Comparison of ENCODE assay signal across 27 cellular contexts in genomic region chr19:33863436-33863835, GRCh38.
"Had no signal": no experiment of that assay in that cellular context is flagged by ENCODE, and none has a peak within 500 bp of the region (broad histone marks: within the 10 kb centered on the region; RNA-seq: fewer than 3 reads in every experiment).

No MANE protein-coding gene starts in this region.

- H3K36me3 Mint-ChIP-seq: naive B cell; natural killer cell; neural progenitor cell; stimulated activated memory B cell treated with anti-CD40 and anti-IgM and Interleukin-4, amounts not matched to agents 10 μg/mL and 1 μg/mL and 100 μg/mL, for 72 hours had no signal

- DNase-seq: naive B cell; natural killer cell; occipital lobe; ovary; psoas muscle; right cardiac atrium; right lobe of liver; sigmoid colon; small intestine; stimulated activated CD4-positive, alpha-beta T cell treated with anti-CD3 and anti-CD28 coated beads, Interleukin-12 subunit alpha, Interleukin-12 subunit beta, amount 100 ng/mL, for 4 hours; stimulated activated CD4-positive, alpha-beta T cell treated with anti-CD3 and anti-CD28 coated beads, Interleukin-1b, Interleukin-23, amount 100 ng/mL, for 48 hours; stimulated activated CD4-positive, alpha-beta T cell treated with anti-CD3 and anti-CD28 coated beads, Interleukin-4, amount 100 ng/mL, for 1 hour; stimulated activated CD4-positive, alpha-beta T cell treated with anti-CD3 and anti-CD28 coated beads, Interleukin-4, amount 100 ng/mL, for 4 hours; stimulated activated CD8-positive, alpha-beta memory T cell treated with anti-CD3 and anti-CD28 coated beads, Interleukin-4, amount 100 ng/mL, for 48 hours; stimulated activated naive CD4-positive, alpha-beta T cell; stimulated activated naive CD8-positive, alpha-beta T cell treated with anti-CD3 and anti-CD28 coated beads, Interleukin-15, amount 100 ng/mL, for 72 hours; stimulated activated naive CD8-positive, alpha-beta T cell treated with anti-CD3 and anti-CD28 coated beads, Interleukin-15, Interleukin-2, amounts not matched to agents 100 U/mL and 50 U/mL, for 24 hours; substantia nigra; testis; tibial artery; transverse colon; upper lobe of left lung; uterus had no signal

- H3K27ac Mint-ChIP-seq: natural killer cell; nephron; neural progenitor cell; progenitor cell of endocrine pancreas; stimulated activated memory B cell treated with anti-CD40 and anti-IgM and Interleukin-4, amounts not matched to agents 10 μg/mL and 1 μg/mL and 100 μg/mL, for 72 hours; stimulated activated naive CD8-positive, alpha-beta T cell treated with anti-CD3 and anti-CD28 coated beads, Interleukin-15, amount 100 ng/mL, for 72 hours had no signal

- H3K9me3 Mint-ChIP-seq: natural killer cell; nephron; neural progenitor cell; stimulated activated naive CD8-positive, alpha-beta T cell treated with anti-CD3 and anti-CD28 coated beads, Interleukin-15, amount 100 ng/mL, for 72 hours had no signal

- H3K4me1 Mint-ChIP-seq: naive B cell; natural killer cell; stimulated activated memory B cell treated with anti-CD40 and anti-IgM and Interleukin-4, amounts not matched to agents 10 μg/mL and 1 μg/mL and 100 μg/mL, for 72 hours; stimulated activated naive CD8-positive, alpha-beta T cell treated with anti-CD3 and anti-CD28 coated beads, Interleukin-15, amount 100 ng/mL, for 72 hours had no signal

- H3K4me3 Mint-ChIP-seq: naive B cell; natural killer cell; nephron; neural progenitor cell; stimulated activated memory B cell treated with anti-CD40 and anti-IgM and Interleukin-4, amounts not matched to agents 10 μg/mL and 1 μg/mL and 100 μg/mL, for 72 hours; stimulated activated naive CD8-positive, alpha-beta T cell treated with anti-CD3 and anti-CD28 coated beads, Interleukin-15, amount 100 ng/mL, for 72 hours had no signal
